ENCODE assay signal across 9 cellular contexts in the genomic region with DNA sequence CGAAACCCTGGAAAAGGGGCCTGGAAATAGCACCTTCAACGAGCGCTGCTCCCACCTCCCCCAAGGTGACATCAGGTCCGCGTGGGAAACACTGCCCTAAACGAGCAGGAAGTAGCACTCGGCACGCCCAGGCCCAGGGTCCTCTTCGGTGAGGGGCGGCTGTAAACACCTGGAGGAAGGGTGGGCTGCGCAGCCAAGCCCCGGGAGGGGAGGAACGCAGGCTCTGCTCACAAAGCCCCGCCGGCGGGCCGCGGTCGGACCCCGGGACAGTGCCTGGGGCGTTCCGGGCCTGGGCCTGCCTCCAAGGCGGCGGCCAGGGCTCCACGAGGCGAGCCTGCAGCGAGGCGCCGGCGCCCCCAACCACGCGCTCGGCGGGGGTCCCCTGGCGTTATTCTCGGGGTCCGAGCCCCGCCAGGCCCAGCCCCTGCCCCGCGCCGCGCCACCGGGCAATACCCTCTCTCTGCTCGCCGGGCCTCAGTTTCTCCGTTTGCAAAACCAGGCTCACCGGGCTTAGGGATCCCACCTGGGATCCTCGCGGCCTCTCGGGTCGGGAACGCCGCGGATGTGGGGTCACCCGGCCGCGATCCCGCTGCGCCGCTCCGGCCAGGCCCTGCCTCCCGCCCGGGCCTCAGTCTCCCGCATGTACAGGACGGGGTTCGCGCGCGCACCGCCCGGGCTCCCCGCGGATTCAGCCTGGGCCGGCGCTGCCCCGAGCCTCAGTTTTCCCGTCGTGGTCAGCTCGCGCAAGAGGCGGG. TPM values are rescaled to one million over a fixed set of nuclear protein-coding genes. Genes with fewer than 3 reads are reported as not detected.
DNase-seq lines count a peak whose midpoint lies in the region; ATAC-seq and TF ChIP-seq lines count a peak whose summit lies in the region.
"Had no signal": no experiment of that assay in that cellular context is flagged by ENCODE, and none has a peak within 500 bp of the region (broad histone marks: within the 10 kb centered on the region; RNA-seq: fewer than 3 reads in every experiment).

No MANE protein-coding gene starts in this region.

- peak; percentile 8 for ATAC-seq in GM19372 (IDR thresholded peaks at IDR 0.05; ENCODE audit: low read depth, unreplicated experiment)

- H3K4me3 ChIP-seq in BLaER1 treated with 17β-estradiol and CSF1 and Interleukin-3, amounts not matched to agents 10 nM and 100 nM, result peak overlapping the region; percentile 90 to 100 (median 100)
- H3K4me3 ChIP-seq in neural progenitor cell (peak overlapping the region; percentile 100), tibial nerve (peak overlapping the region; percentile 77 to 100 (median 98))

- peaks cover 0 to 10% (median 8%) of the 10 kb centered on the region in 11 experiments; a peak in 15 of 22 replicates for H3K9me3 ChIP-seq in BLaER1 treated with 17β-estradiol and CSF1 and Interleukin-3, amounts not matched to agents 10 nM and 100 nM (replicated peaks in 1 of 11)
- no peaks in the 10 kb centered on the region for H3K9me3 ChIP-seq in neural progenitor cell (ENCODE audit: low read depth)
- no peaks in the 10 kb centered on the region for H3K9me3 ChIP-seq in tibial nerve

- H3K4me2 ChIP-seq in BLaER1 treated with 17β-estradiol and CSF1 and Interleukin-3, amounts not matched to agents 10 nM and 100 nM, result peak overlapping the region; percentile 93 to 100 (median 99)
- peak overlapping the region; percentile 99 for H3K4me2 ChIP-seq in neural progenitor cell

- DNase-seq in M059J (ENCODE audit: low read depth) (peak; percentile 57), epithelial cell of prostate (ENCODE audit: low read depth, low spot score) (no peak), neural progenitor cell (ENCODE audit: low spot score) (peak; percentile 55), tibial nerve (ENCODE audit: low spot score in 2 of 2) (no peak), NCI-H187 treated with DMSO at 0.1 percent for 48 hours (lab: John Stamatoyannopoulos, UW) (no peak)
- DNase-seq in activated CD8-positive, alpha-beta memory T cell treated with anti-CD3 and anti-CD28 coated beads for 48 hours (ENCODE audit: low read depth in 2 of 3, low spot score in 2 of 3), result peak in 2 of 3 experiments; percentile 53 to 54

- H3K9me3 Mint-ChIP-seq in neural progenitor cell, result peaks cover 3% of the 10 kb centered on the region

- H3K27me3 Mint-ChIP-seq in neural progenitor cell (ENCODE audit: insufficient read depth, low read depth), result peaks cover 5% of the 10 kb centered on the region

- no peak overlapping the region for H2AFZ ChIP-seq in neural progenitor cell (replicated peaks)

- TF ChIP-seq CTCF in neural progenitor cell (IDR thresholded peaks at IDR 0.05) (no peak), tibial nerve (IDR thresholded peaks at IDR 0.05) (no peak)

- H3K27ac ChIP-seq in BLaER1 treated with 17β-estradiol and CSF1 and Interleukin-3, amounts not matched to agents 10 nM and 100 nM, result peak overlapping the region; percentile 72 to 98 (median 95)
- H3K27ac ChIP-seq in epithelial cell of prostate (peak overlapping the region; percentile 86), neural progenitor cell (no peak overlapping the region), tibial nerve (peak overlapping the region; percentile 78 to 96 (median 91))

- peaks cover 15 to 38% (median 22%) of the 10 kb centered on the region in 11 experiments; a peak in 21 of 22 replicates for H3K36me3 ChIP-seq in BLaER1 treated with 17β-estradiol and CSF1 and Interleukin-3, amounts not matched to agents 10 nM and 100 nM
- H3K36me3 ChIP-seq in neural progenitor cell, result no peaks in the 10 kb centered on the region
- H3K36me3 ChIP-seq in tibial nerve, result peaks cover 0 to 17% (median 0%) of the 10 kb centered on the region in 3 donors

- H4K20me1 ChIP-seq in BLaER1 treated with 17β-estradiol and CSF1 and Interleukin-3, amounts not matched to agents 10 nM and 100 nM, result peaks cover 47 to 56% (median 55%) of the 10 kb centered on the region in 11 experiments
- H4K20me1 ChIP-seq in neural progenitor cell (ENCODE audit: low read depth), result peaks cover 54% of the 10 kb centered on the region

- H3K36me3 Mint-ChIP-seq in neural progenitor cell, result no peaks in the 10 kb centered on the region

- peak overlapping the region; percentile 91 to 99 (median 98) for H3K9ac ChIP-seq in BLaER1 treated with 17β-estradiol and CSF1 and Interleukin-3, amounts not matched to agents 10 nM and 100 nM
- H3K9ac ChIP-seq in neural progenitor cell, result peak overlapping the region; percentile 88

- 1 to 2% methylated on average over 32 to 43 of the region's 81 CpGs for WGBS in tibial nerve, 2 donors

- H3F3A ChIP-seq in neural progenitor cell (ENCODE audit: low read depth), result peaks cover 11% of the 10 kb centered on the region

- no peak overlapping the region for H3K27ac Mint-ChIP-seq in neural progenitor cell

- no peak for TF ChIP-seq EP300 in tibial nerve (IDR thresholded peaks at IDR 0.05)

- peaks cover 44 to 70% (median 61%) of the 10 kb centered on the region in 10 experiments for H3K4me1 ChIP-seq in BLaER1 treated with 17β-estradiol and CSF1 and Interleukin-3, amounts not matched to agents 10 nM and 100 nM
- peaks cover 12% of the 10 kb centered on the region for H3K4me1 ChIP-seq in neural progenitor cell
- H3K4me1 ChIP-seq in tibial nerve, result peaks cover 3 to 69% (median 60%) of the 10 kb centered on the region in 4 donors

- peaks cover 20% of the 10 kb centered on the region for H3K4me1 Mint-ChIP-seq in neural progenitor cell

- no peak for TF ChIP-seq POLR2A in tibial nerve (IDR thresholded peaks at IDR 0.05)

- no peaks in the 10 kb centered on the region for H3K27me3 ChIP-seq in BLaER1 treated with 17β-estradiol and CSF1 and Interleukin-3, amounts not matched to agents 10 nM and 100 nM
- H3K27me3 ChIP-seq in neural progenitor cell, result peaks cover 7% of the 10 kb centered on the region
- no peaks in the 10 kb centered on the region for H3K27me3 ChIP-seq in tibial nerve

- H3K79me2 ChIP-seq in neural progenitor cell (ENCODE audit: low read depth), result peaks cover 56% of the 10 kb centered on the region

- peak overlapping the region; percentile 85 for H3K4me3 Mint-ChIP-seq in neural progenitor cell

RNA-seq across cellular contexts. Expression of a gene that starts 0.6 kb away (rescaled TPM):
- 33.6 and 53.8 TPM in 2 replicates for total RNA-seq in M059J (2014; rRNA removed; shearing (Covaris generic))
- total RNA-seq in neural progenitor cell (ENCODE audit: low replicate concordance) (9.7 and 50.9 TPM in 2 replicates), tibial nerve (10 to 100 TPM; 38.0 to 90.9 (median 55.3) TPM)

RNA-seq across cellular contexts. Expression of a gene that starts 13.8 kb away (rescaled TPM):
- 29.7 and 59.0 TPM in 2 replicates for total RNA-seq in M059J (2014; rRNA removed; shearing (Covaris generic))
- total RNA-seq in neural progenitor cell (ENCODE audit: low replicate concordance), result 2.4 and 21.9 TPM in 2 replicates
- total RNA-seq in tibial nerve, result 100 to 1,000 TPM; 582 to 977 (median 642) TPM

RNA-seq across cellular contexts. Expression of a gene that starts 22.7 kb away (rescaled TPM):
- total RNA-seq in M059J (2014; rRNA removed; shearing (Covaris generic)), result not detected in 2 replicates
- 0.37 TPM in 1 of 2 replicates, not detected in the other for total RNA-seq in neural progenitor cell (ENCODE audit: low replicate concordance)
- 1 to 10 TPM in 3 of 4 donors, under 1 TPM in 1; 0.30 to 9.0 (median 3.4) TPM for total RNA-seq in tibial nerve
- total RNA-seq: T-helper 1 cell treated with Interleukin-12 subunit alpha and Interleukin-12 subunit beta and Interleukin-4 antibody, amounts not matched to agents 30 ng/mL and 1 ng/mL, for 36 hours had no signal

RNA-seq across cellular contexts. Expression of a gene that starts 29.0 kb away (rescaled TPM):
- 16.4 and 25.5 TPM in 2 replicates for total RNA-seq in M059J (2014; rRNA removed; shearing (Covaris generic))
- total RNA-seq in neural progenitor cell (ENCODE audit: low replicate concordance), result 14.1 and 68.6 TPM in 2 replicates
- 10 to 100 TPM; 28.2 to 73.5 (median 51.5) TPM for total RNA-seq in tibial nerve

RNA-seq across cellular contexts. Expression of a gene that starts 32.9 kb away (rescaled TPM):
- total RNA-seq in M059J (2014; rRNA removed; shearing (Covaris generic)), result not detected in 2 replicates
- total RNA-seq in neural progenitor cell (ENCODE audit: low replicate concordance) (not detected in 2 replicates), tibial nerve (not detected)
- total RNA-seq: T-helper 1 cell treated with Interleukin-12 subunit alpha and Interleukin-12 subunit beta and Interleukin-4 antibody, amounts not matched to agents 30 ng/mL and 1 ng/mL, for 36 hours had no signal

Comparison
In these comparisons a context has a peak if more than half of its experiments do, and no peak if none do; other contexts are left out.
1. DNase-seq: peak in M059J (single experiment), activated CD8-positive, alpha-beta memory T cell treated with anti-CD3 and anti-CD28 coated beads for 48 hours (2 of 3) and neural progenitor cell (single experiment); none in epithelial cell of prostate (single experiment), tibial nerve (0 of 2) and NCI-H187 treated with DMSO at 0.1 percent for 48 hours (single experiment).
2. Peak in every context shown above with its lines, with median percentiles within 50 percentile points of each other: H3K4me3 ChIP-seq.